8 cellular contexts compared by ENCODE assay signal in the genomic region with DNA sequence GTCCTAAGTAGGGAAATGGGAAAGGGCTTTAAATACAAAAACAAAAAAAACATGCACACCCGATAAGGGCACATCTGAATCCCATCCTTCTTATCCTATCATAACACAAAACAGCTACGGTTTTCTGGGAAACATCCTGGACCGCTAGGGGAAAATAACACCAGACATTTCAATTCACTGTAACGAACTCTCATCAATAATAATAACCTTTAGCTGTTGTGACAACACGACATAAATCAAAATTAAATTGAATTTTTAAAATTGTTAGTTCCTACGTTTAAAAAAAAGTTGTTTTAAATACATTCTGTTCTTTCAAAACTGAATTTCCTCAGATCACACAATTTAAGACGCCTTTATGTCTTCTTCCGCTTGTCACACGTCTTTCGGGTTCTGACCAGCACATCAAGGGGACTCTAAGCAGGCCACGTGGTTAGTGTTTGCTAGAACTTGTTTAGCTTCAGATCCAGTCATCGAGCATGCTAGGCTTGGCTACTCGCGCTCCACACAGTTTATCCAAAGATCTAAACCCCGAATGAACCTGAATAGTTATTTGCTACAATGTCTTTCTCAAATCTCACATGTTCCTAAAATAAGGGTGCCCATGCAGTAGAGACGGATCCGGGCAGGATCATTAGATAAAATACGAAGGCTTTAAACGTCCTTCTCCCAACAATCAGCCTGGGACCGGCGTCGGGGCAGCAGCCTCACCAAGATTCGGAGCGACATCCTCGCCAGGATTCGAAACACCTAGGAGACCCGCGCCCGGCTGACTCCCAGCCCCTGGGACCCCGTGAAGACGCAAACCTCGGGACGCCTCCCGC. TPM values are rescaled to one million over a fixed set of nuclear protein-coding genes. Genes with fewer than 3 reads are reported as not detected.
DNase-seq lines count a peak whose midpoint lies in the region; ATAC-seq and TF ChIP-seq lines count a peak whose summit lies in the region.

No MANE protein-coding gene starts in this region.

- H3F3A ChIP-seq in neural progenitor cell (ENCODE audit: low read depth) = no peaks in the 10 kb centered on the region

- peaks cover 56% of the 10 kb centered on the region for H3K79me2 ChIP-seq in OCI-LY7 (ENCODE audit: insufficient read depth, low read depth, low read length)
- peaks cover 68% of the 10 kb centered on the region for H3K79me2 ChIP-seq in neural progenitor cell (ENCODE audit: low read depth)

- peaks cover 4% of the 10 kb centered on the region for H3K27me3 Mint-ChIP-seq in neural progenitor cell (ENCODE audit: insufficient read depth, low read depth)

- CTCF ChIA-PET in OCI-LY7 (lab: Charles Lee; ENCODE audit: unreplicated experiment) = no interaction called here

- peak overlapping the region; percentile 52 for H3K27ac ChIP-seq in OCI-LY7 (ENCODE audit: low read depth, low read length, poor library complexity, severe bottlenecking)
- H3K27ac ChIP-seq in neural progenitor cell = no peak overlapping the region
- peak overlapping the region; percentile 82 to 97 (median 92) for H3K27ac ChIP-seq in tibial nerve

- H3K4me3 Mint-ChIP-seq in neural progenitor cell = peak overlapping the region; percentile 100

- POLR2A ChIA-PET in OCI-LY7 (lab: Charles Lee) = interaction anchor here (0.9 to 2.9 kb wide), 9 partner anchors 8 to 52 kb away, joined by 3 to 11 read pairs (median 3); a partner anchor contains a TSS

- DNase-seq in A172 (ENCODE audit: low spot score) = peak; percentile 17
- peak; percentile 75 for DNase-seq in OCI-LY7 (ENCODE audit: low spot score)
- peak; percentile 9 for DNase-seq in activated T-helper 1 cell treated with Interleukin-2 at 50 U/mL for 16 hours (ENCODE audit: low read depth)
- DNase-seq in fibroblast of villous mesenchyme (ENCODE audit: low read depth) = peak; percentile 67
- peak; percentile 62 for DNase-seq in neural progenitor cell (ENCODE audit: low spot score)
- peak in 1 of 2 donors; percentile 41 for DNase-seq in tibial nerve (ENCODE audit: low spot score in 2 of 2)

- peak overlapping the region; percentile 10 for H3K27ac Mint-ChIP-seq in neural progenitor cell

- peaks cover 7% of the 10 kb centered on the region for H3K36me3 Mint-ChIP-seq in neural progenitor cell

- H3K4me1 Mint-ChIP-seq in neural progenitor cell = peaks cover 32% of the 10 kb centered on the region

- H4K20me1 ChIP-seq in OCI-LY7 (ENCODE audit: insufficient read depth, low read length) = peaks cover 14% of the 10 kb centered on the region
- H4K20me1 ChIP-seq in neural progenitor cell (ENCODE audit: low read depth) = peaks cover 8% of the 10 kb centered on the region

- TF ChIP-seq POLR2A in tibial nerve (IDR thresholded peaks at IDR 0.05) = no peak

- BruUV-seq in OCI-LY7 (replicated peaks; lab: Mats Ljungman, UMichigan) = no TSS peak

- peak overlapping the region; percentile 93 for H3K4me2 ChIP-seq in OCI-LY7 (ENCODE audit: low read length)
- H3K4me2 ChIP-seq in neural progenitor cell = peak overlapping the region; percentile 84

- H2AFZ ChIP-seq in OCI-LY7 (ENCODE audit: low read length) (peak overlapping the region; percentile 79), neural progenitor cell (replicated peaks) (peak overlapping the region; percentile 87)

- H3K4me1 ChIP-seq in OCI-LY7 (ENCODE audit: insufficient read depth, low read length, poor library complexity, severe bottlenecking) = peaks cover 22% of the 10 kb centered on the region
- H3K4me1 ChIP-seq in neural progenitor cell = peaks cover 16% of the 10 kb centered on the region
- peaks cover 0 to 64% (median 11%) of the 10 kb centered on the region in 4 donors for H3K4me1 ChIP-seq in tibial nerve

- ATAC-seq in GM18517 (IDR thresholded peaks at IDR 0.05; ENCODE audit: unreplicated experiment) (peak; percentile 35), HG03175 (IDR thresholded peaks at IDR 0.05; ENCODE audit: unreplicated experiment) (peak; percentile 44)

- WGBS in tibial nerve, 2 donors = 1 to 2% methylated on average over 33 to 34 of the region's 34 CpGs

- H3K36me3 ChIP-seq in OCI-LY7 (ENCODE audit: insufficient read depth, low read length) (peaks cover 29% of the 10 kb centered on the region; the same call in 1 of the 2 replicates), neural progenitor cell (no peaks in the 10 kb centered on the region), tibial nerve (no peaks in the 10 kb centered on the region)

- H3K4me3 ChIP-seq in OCI-LY7 (ENCODE audit: low read depth, low read length, poor library complexity, severe bottlenecking) (peak overlapping the region; percentile 92), fibroblast of villous mesenchyme (ENCODE audit: low read depth, low read length) (peak overlapping the region; percentile 97), neural progenitor cell (peak overlapping the region; percentile 80), tibial nerve (peak overlapping the region; percentile 79 to 99 (median 88))

- H3K9me3 Mint-ChIP-seq in neural progenitor cell = no peaks in the 10 kb centered on the region

- intact Hi-C loops in OCI-LY7 (cut with micrococcal nuclease; ENCODE audit: unreplicated experiment) = loop anchor here (1.0 to 2.0 kb wide), 3 partner anchors 27 to 147 kb away; a partner anchor contains a TSS

- TF ChIP-seq EP300 in tibial nerve (IDR thresholded peaks at IDR 0.05) = peak in 1 of 2 donors; percentile 44

- peaks cover 9% of the 10 kb centered on the region for H3K27me3 ChIP-seq in neural progenitor cell
- H3K27me3 ChIP-seq in tibial nerve = no peaks in the 10 kb centered on the region

- TF ChIP-seq CTCF in OCI-LY7 (conservative IDR thresholded peaks at IDR 0.05; ENCODE audit: low read length) = no peak
- TF ChIP-seq CTCF in fibroblast of villous mesenchyme (IDR thresholded peaks at IDR 0.05; ENCODE audit: insufficient read depth, low read depth, low read length) = no peak
- no peak for TF ChIP-seq CTCF in neural progenitor cell (IDR thresholded peaks at IDR 0.05)
- TF ChIP-seq CTCF in tibial nerve (IDR thresholded peaks at IDR 0.05) = no peak

- H3K9me2 ChIP-seq in OCI-LY7 (ENCODE audit: insufficient read depth, low read length) = no peaks in the 10 kb centered on the region

- peak overlapping the region; percentile 81 for H3K9ac ChIP-seq in neural progenitor cell

- no peaks in the 10 kb centered on the region for H3K9me3 ChIP-seq in OCI-LY7 (ENCODE audit: low read length)
- no peaks in the 10 kb centered on the region for H3K9me3 ChIP-seq in neural progenitor cell (ENCODE audit: low read depth)
- no peaks in the 10 kb centered on the region for H3K9me3 ChIP-seq in tibial nerve

RNA-seq across cellular contexts. Expression of a gene that starts 0.8 kb away (rescaled TPM):
- 0.84 and 1.6 TPM in 2 replicates for total RNA-seq in A172 (2014; rRNA removed; shearing (Covaris generic))
- total RNA-seq in OCI-LY7 (2014; rRNA removed; shearing (Covaris generic)) = 3.7 and 5.1 TPM in 2 replicates
- total RNA-seq in OCI-LY7 (2022) (15.2 and 15.8 TPM in 2 replicates), fibroblast of villous mesenchyme (2.9 and 4.3 TPM in 2 replicates), neural progenitor cell (ENCODE audit: low replicate concordance) (5.5 and 10.7 TPM in 2 replicates), tibial nerve (10 to 100 TPM in 3 of 4 donors, 1 to 10 TPM in 1; 7.2 to 16.4 (median 13.8) TPM)

RNA-seq across cellular contexts. Expression of a gene that starts 1.0 kb away (rescaled TPM):
- total RNA-seq in A172 (2014; rRNA removed; shearing (Covaris generic)) = 5.4 and 5.9 TPM in 2 replicates
- total RNA-seq in OCI-LY7 (2014; rRNA removed; shearing (Covaris generic)) = 3.7 and 3.8 TPM in 2 replicates
- 13.4 and 14.7 TPM in 2 replicates for total RNA-seq in OCI-LY7 (2022)
- total RNA-seq in fibroblast of villous mesenchyme = 4.2 and 4.3 TPM in 2 replicates
- 8.9 and 15.0 TPM in 2 replicates for total RNA-seq in neural progenitor cell (ENCODE audit: low replicate concordance)
- total RNA-seq in tibial nerve = 10 to 100 TPM; 17.4 to 26.8 (median 24.7) TPM

RNA-seq across cellular contexts. Expression of a gene that starts 27.6 kb away (rescaled TPM):
- total RNA-seq in A172 (2014; rRNA removed; shearing (Covaris generic)) = 2.0 and 8.3 TPM in 2 replicates
- 4.9 and 7.4 TPM in 2 replicates for total RNA-seq in OCI-LY7 (2014; rRNA removed; shearing (Covaris generic))
- total RNA-seq in OCI-LY7 (2022) = 8.0 and 8.9 TPM in 2 replicates
- total RNA-seq in fibroblast of villous mesenchyme = 5.5 and 5.6 TPM in 2 replicates
- total RNA-seq in neural progenitor cell (ENCODE audit: low replicate concordance) = 12.5 and 18.1 TPM in 2 replicates
- 10 to 100 TPM in 1 of 4 donors, 1 to 10 TPM in 3; 1.2 to 11.6 (median 3.9) TPM for total RNA-seq in tibial nerve

RNA-seq across cellular contexts. Expression of a gene that starts 53.7 kb away (rescaled TPM):
- 5.3 and 6.6 TPM in 2 replicates for total RNA-seq in A172 (2014; rRNA removed; shearing (Covaris generic))
- 5.5 and 8.0 TPM in 2 replicates for total RNA-seq in OCI-LY7 (2014; rRNA removed; shearing (Covaris generic))
- total RNA-seq in OCI-LY7 (2022) (9.4 and 11.9 TPM in 2 replicates), fibroblast of villous mesenchyme (9.7 and 9.9 TPM in 2 replicates), neural progenitor cell (ENCODE audit: low replicate concordance) (11.4 and 17.7 TPM in 2 replicates), tibial nerve (1 to 10 TPM; 5.2 to 7.2 (median 6.3) TPM)
